26 cellular contexts compared by ENCODE assay signal in genomic region chr6:100780648-100781047, GRCh38.
"Had no signal": no experiment of that assay in that cellular context is flagged by ENCODE, and none has a peak within 500 bp of the region (broad histone marks: within the 10 kb centered on the region; RNA-seq: fewer than 3 reads in every experiment).

No MANE protein-coding gene starts in this region.

- ATAC-seq: heart right ventricle; left cardiac atrium; left lung; naive thymus-derived CD8-positive, alpha-beta T cell; sciatic nerve; stimulated activated naive CD8-positive, alpha-beta T cell treated with anti-CD3 and anti-CD28 coated beads, Interleukin-15, amount 100 ng/mL, for 72 hours; upper lobe of right lung had no signal

- DNase-seq: dermis blood vessel endothelial cell; effector memory CD4-positive, alpha-beta T cell; foreskin fibroblast; glutamatergic neuron; heart right ventricle; hippocampal formation; left cardiac atrium; naive thymus-derived CD8-positive, alpha-beta T cell; nephron progenitor cell; nucleus accumbens; stimulated activated CD4-positive, alpha-beta T cell treated with anti-CD3 and anti-CD28 coated beads, Interleukin-12 subunit alpha, Interleukin-12 subunit beta, amount 100 ng/mL, for 4 hours; stimulated activated CD4-positive, alpha-beta T cell treated with anti-CD3 and anti-CD28 coated beads, Interleukin-1b, Interleukin-23, amount 100 ng/mL, for 48 hours; stimulated activated CD4-positive, alpha-beta T cell treated with anti-CD3 and anti-CD28 coated beads, Interleukin-4, amount 100 ng/mL, for 1 hour; stimulated activated CD8-positive, alpha-beta memory T cell treated with anti-CD3 and anti-CD28 coated beads, Interleukin-4, amount 100 ng/mL, for 48 hours; stimulated activated naive CD4-positive, alpha-beta T cell; stimulated activated naive CD8-positive, alpha-beta T cell treated with anti-CD3 and anti-CD28 coated beads, Interleukin-15, amount 100 ng/mL, for 72 hours; transverse colon; upper lobe of right lung; uterus had no signal

- H3K27ac ChIP-seq: coronary artery, heart right ventricle, left lung, prostate gland, right atrium auricular region, suprapubic skin, transverse colon, upper lobe of right lung, uterus had no signal

- FAIRE-seq: endothelial cell of umbilical vein had no signal
